Comparison of ENCODE assay signal across 8 cellular contexts in the genomic region with DNA sequence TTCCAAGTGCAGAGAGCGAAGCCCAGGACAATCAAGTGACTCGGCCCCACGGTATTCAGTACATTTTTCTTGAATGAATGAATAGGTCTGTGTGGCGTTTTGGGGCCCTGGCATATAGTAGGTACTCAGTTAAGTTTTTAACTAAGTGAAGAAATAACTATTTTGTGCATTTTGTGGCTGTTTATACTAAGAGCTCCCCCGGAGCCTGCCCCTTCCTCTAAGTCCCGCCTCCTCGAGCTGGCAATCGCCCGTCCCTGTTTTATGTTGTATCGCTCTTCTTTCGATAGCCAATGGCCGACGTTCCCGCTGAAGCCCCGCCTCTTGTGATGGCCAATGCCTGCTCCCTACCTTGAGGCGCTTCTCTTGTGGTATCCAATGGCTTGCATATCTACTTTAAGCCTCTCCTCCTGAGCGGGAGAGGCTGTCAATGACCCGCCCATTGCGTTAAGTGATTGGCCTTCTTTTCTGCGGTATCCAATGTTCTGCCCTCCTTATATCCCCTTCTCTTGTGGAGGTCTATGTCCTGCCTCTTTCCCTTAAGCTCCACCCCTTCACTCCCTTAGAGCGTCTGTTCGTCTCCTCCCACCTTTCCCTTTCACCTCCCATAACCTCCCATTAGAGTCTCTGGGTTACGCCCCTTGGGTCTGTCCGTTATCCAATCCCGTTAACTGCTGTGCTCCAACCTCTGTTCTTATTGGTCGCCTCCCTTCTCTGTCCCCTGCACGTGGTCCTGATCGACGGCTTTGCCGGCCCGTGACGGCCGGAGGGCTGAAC. TPM values are rescaled to one million over a fixed set of nuclear protein-coding genes. Genes with fewer than 3 reads are reported as not detected.
DNase-seq lines count a peak whose midpoint lies in the region; ATAC-seq and TF ChIP-seq lines count a peak whose summit lies in the region.

No MANE protein-coding gene starts in this region.

- H3K27ac ChIP-seq in parathyroid adenoma = peak overlapping the region; percentile 93
- peak overlapping the region; percentile 47 to 93 (median 88) for H3K27ac ChIP-seq in tibial nerve

- TF ChIP-seq CTCF in GM12864 (IDR thresholded peaks at IDR 0.05; ENCODE audit: low read depth, low read length, missing control alignments) = no peak
- no peak for TF ChIP-seq CTCF in parathyroid adenoma (IDR thresholded peaks at IDR 0.05)
- peak in 2 of 5 experiments; percentile 16 to 40 for TF ChIP-seq CTCF in tibial nerve (IDR thresholded peaks at IDR 0.05)

- H3K27ac Mint-ChIP-seq in activated naive CD8-positive, alpha-beta T cell treated with anti-CD3 and anti-CD28 coated beads, Interleukin-2, amount 50 U/mL, for 24 hours = no peak overlapping the region

- peak overlapping the region; percentile 90 for H3K4me2 ChIP-seq in parathyroid adenoma (ENCODE audit: low read length)

- H3K9me3 ChIP-seq in parathyroid adenoma (ENCODE audit: control insufficient read depth, low read length) = no peaks in the 10 kb centered on the region
- H3K9me3 ChIP-seq in tibial nerve = no peaks in the 10 kb centered on the region

- peak overlapping the region; percentile 100 for H2AFZ ChIP-seq in parathyroid adenoma

- H3K79me2 ChIP-seq in parathyroid adenoma = peaks cover 15% of the 10 kb centered on the region

- H3K9me3 Mint-ChIP-seq in activated naive CD8-positive, alpha-beta T cell treated with anti-CD3 and anti-CD28 coated beads, Interleukin-2, amount 50 U/mL, for 24 hours = no peaks in the 10 kb centered on the region

- intact Hi-C loops in cardiac septum (cut with DNase I) = no loop called here

- peak; percentile 82 for ATAC-seq in HG02759 (IDR thresholded peaks at IDR 0.05; ENCODE audit: unreplicated experiment)
- ATAC-seq in activated naive CD8-positive, alpha-beta T cell treated with anti-CD3 and anti-CD28 coated beads, Interleukin-2, amount 50 U/mL, for 24 hours = peak; percentile 95

- peak; percentile 100 for DNase-seq in GM12864 (ENCODE audit: low read depth)
- peak; percentile 100 for DNase-seq in NCI-H128 (lab: John Stamatoyannopoulos, UW; ENCODE audit: unreplicated experiment)
- DNase-seq in SKM-1 treated with dmso at 0.1 percent for 144 hours (lab: John Stamatoyannopoulos, UW; ENCODE audit: unreplicated experiment) = peak; percentile 100
- DNase-seq in activated naive CD8-positive, alpha-beta T cell treated with anti-CD3 and anti-CD28 coated beads, Interleukin-2, amount 50 U/mL, for 24 hours = peak; percentile 96
- peak; percentile 99 for DNase-seq in cardiac septum (ENCODE audit: low spot score)
- DNase-seq in tibial nerve (ENCODE audit: low spot score in 2 of 2) = peak; percentile 96 to 97

- no peak overlapping the region for H3K4me3 Mint-ChIP-seq in activated naive CD8-positive, alpha-beta T cell treated with anti-CD3 and anti-CD28 coated beads, Interleukin-2, amount 50 U/mL, for 24 hours

- H3K9ac ChIP-seq in parathyroid adenoma = peak overlapping the region; percentile 17

- H3K4me1 Mint-ChIP-seq in activated naive CD8-positive, alpha-beta T cell treated with anti-CD3 and anti-CD28 coated beads, Interleukin-2, amount 50 U/mL, for 24 hours = peaks cover 16% of the 10 kb centered on the region

- H3K27me3 Mint-ChIP-seq in activated naive CD8-positive, alpha-beta T cell treated with anti-CD3 and anti-CD28 coated beads, Interleukin-2, amount 50 U/mL, for 24 hours = no peaks in the 10 kb centered on the region

- TF ChIP-seq POLR2A in tibial nerve (IDR thresholded peaks at IDR 0.05) = peak in 1 of 2 donors; percentile 64

- peak; percentile 43 to 74 for TF ChIP-seq EP300 in tibial nerve (IDR thresholded peaks at IDR 0.05)

- peaks cover 2% of the 10 kb centered on the region for H3K36me3 Mint-ChIP-seq in activated naive CD8-positive, alpha-beta T cell treated with anti-CD3 and anti-CD28 coated beads, Interleukin-2, amount 50 U/mL, for 24 hours (ENCODE audit: low read depth)

- H3K4me1 ChIP-seq in parathyroid adenoma = peaks cover 4% of the 10 kb centered on the region
- H3K4me1 ChIP-seq in tibial nerve = peaks cover 0 to 30% (median 21%) of the 10 kb centered on the region in 4 donors

- H3K36me3 ChIP-seq in parathyroid adenoma (ENCODE audit: control insufficient read depth, insufficient read depth, low read length) (no peaks in the 10 kb centered on the region), tibial nerve (peaks cover 0 to 17% (median 0%) of the 10 kb centered on the region in 3 donors)

- H3K27me3 ChIP-seq in parathyroid adenoma (ENCODE audit: control insufficient read depth, insufficient read depth, low read length) = no peaks in the 10 kb centered on the region
- no peaks in the 10 kb centered on the region for H3K27me3 ChIP-seq in tibial nerve

- peak overlapping the region; percentile 74 for H3K4me3 ChIP-seq in GM12864 (ENCODE audit: low read depth, low read length)
- H3K4me3 ChIP-seq in parathyroid adenoma (ENCODE audit: low read depth, low read length) = peak overlapping the region; percentile 83
- peak overlapping the region; percentile 42 to 86 (median 82) for H3K4me3 ChIP-seq in tibial nerve

- 1% methylated on average over 33 of the region's 33 CpGs for WGBS in tibial nerve, 2 donors

RNA-seq across cellular contexts. Expression of a gene that starts 0.5 kb away (rescaled TPM):
- total RNA-seq in cardiac septum (28.4 TPM), tibial nerve (10 to 100 TPM; 30.2 to 54.0 (median 48.7) TPM)

RNA-seq across cellular contexts. Expression of a gene that starts 14.0 kb away (rescaled TPM):
- total RNA-seq in cardiac septum = 102 TPM
- total RNA-seq in tibial nerve = 100 to 1,000 TPM in 1 of 4 donors, 10 to 100 TPM in 3; 84.3 to 101 (median 92.2) TPM

RNA-seq across cellular contexts. Expression of a gene that starts 46.7 kb away (rescaled TPM):
- total RNA-seq in cardiac septum (89.8 TPM), tibial nerve (100 to 1,000 TPM in 3 of 4 donors, 10 to 100 TPM in 1; 65.1 to 689 (median 138) TPM)

Comparison
In these comparisons a context has a peak if more than half of its experiments do, and no peak if none do; other contexts are left out.
1. Peak in every context shown above with its lines: DNase-seq, ATAC-seq, H3K4me3 ChIP-seq and H3K27ac ChIP-seq.